In genomic region chr4:96312049-96312685, GRCh38 we compare ENCODE assay signal across 24 cellular contexts.
A peak's percentile ranks its signal among the peaks of the same experiment; 100 is the strongest.
DNase-seq lines count a peak whose midpoint lies in the region; ATAC-seq and TF ChIP-seq lines count a peak whose summit lies in the region.
"Had no signal": no experiment of that assay in that cellular context is flagged by ENCODE, and none has a peak within 500 bp of the region (broad histone marks: within the 10 kb centered on the region; RNA-seq: fewer than 3 reads in every experiment).

No MANE protein-coding gene starts in this region.

- H3K9me3 ChIP-seq in left ventricle myocardium inferior (replicated peaks) = peaks cover 13% of the 10 kb centered on the region
- no peaks in the 10 kb centered on the region for H3K9me3 ChIP-seq in lower lobe of right lung
- H3K9me3 ChIP-seq: ovary, SJCRH30 had no signal

- ATAC-seq in Right ventricle myocardium superior (ENCODE audit: poor library complexity) = no peak
- ATAC-seq in lower lobe of right lung = no peak
- ATAC-seq in HG03342 (IDR thresholded peaks at IDR 0.05; ENCODE audit: unreplicated experiment) = no peak
- ATAC-seq in esophagus mucosa = no peak
- ATAC-seq: left lung had no signal

- H3K4me1 ChIP-seq in left ventricle myocardium inferior (no peaks in the 10 kb centered on the region), lower lobe of right lung (no peaks in the 10 kb centered on the region)
- H3K4me1 ChIP-seq: left lung, sigmoid colon, SJCRH30 had no signal

- intact Hi-C loops in left ventricle myocardium inferior (cut with micrococcal nuclease) = no loop called here
- intact Hi-C loops in Right ventricle myocardium superior (cut with DNase I) = no loop called here
- intact Hi-C loops in lower lobe of right lung (cut with DNase I) = no loop called here

- TF ChIP-seq CTCF in left ventricle myocardium inferior (IDR thresholded peaks at IDR 0.05; ENCODE audit: borderline replicate concordance) (no peak), choroid plexus epithelial cell (conservative IDR thresholded peaks at IDR 0.05; ENCODE audit: low read depth, low read length) (no peak), lower lobe of right lung (IDR thresholded peaks at IDR 0.05) (no peak)

- H3K27me3 ChIP-seq in left ventricle myocardium inferior (ENCODE audit: low read depth) (no peaks in the 10 kb centered on the region), lower lobe of right lung (ENCODE audit: low read depth) (no peaks in the 10 kb centered on the region)
- H3K27me3 ChIP-seq: left lung, ovary, sigmoid colon, SJCRH30 had no signal

- H3K36me3 ChIP-seq in left ventricle myocardium inferior = no peaks in the 10 kb centered on the region
- no peaks in the 10 kb centered on the region for H3K36me3 ChIP-seq in lower lobe of right lung
- H3K36me3 ChIP-seq: left lung, ovary, sigmoid colon, SJCRH30 had no signal

- DNase-seq in left ventricle myocardium inferior (no peak), Right ventricle myocardium superior (no peak), choroid plexus epithelial cell (ENCODE audit: low read depth) (peak; percentile 2), lower lobe of right lung (no peak), activated gamma-delta T cell treated with Interleukin-2 at 50 U/mL for 16 hours (no peak), mesenteric fat pad (ENCODE audit: low spot score) (no peak)
- DNase-seq: activated CD4-positive, alpha-beta T cell treated with anti-CD3 and anti-CD28 coated beads, Interleukin-2, amount 50 U/mL, for 48 hours; activated naive CD4-positive, alpha-beta T cell; dermis blood vessel endothelial cell; GM23248; left lung; naive B cell; NCI-H1105 treated with DMSO at 0.1 percent for 48 hours; NCI-H2171; NCI-H748 treated with DMSO at 0.1 percent for 48 hours; ovary; sigmoid colon; SJCRH30; stimulated activated CD4-positive, alpha-beta T cell treated with anti-CD3 and anti-CD28 coated beads, Interleukin-1b, Interleukin-23, amount 100 ng/mL, for 48 hours; stimulated activated naive CD4-positive, alpha-beta T cell treated with Interleukin-2 at 50 U/mL for 16 hours; T-helper 2 cell had no signal

- H3K27ac ChIP-seq in left ventricle myocardium inferior (replicated peaks) = no peak overlapping the region
- H3K27ac ChIP-seq in lower lobe of right lung = no peak overlapping the region
- H3K27ac ChIP-seq: GM23248, KMS-11, left lung, ovary, sigmoid colon, SJCRH30 had no signal

- peak overlapping the region; percentile 40 for H3K4me3 ChIP-seq in left ventricle myocardium inferior
- H3K4me3 ChIP-seq in choroid plexus epithelial cell (ENCODE audit: low read depth, low read length) = no peak overlapping the region
- peak overlapping the region; percentile 36 for H3K4me3 ChIP-seq in lower lobe of right lung
- H3K4me3 ChIP-seq: GM23248, left lung, ovary, sigmoid colon, SJCRH30 had no signal
